16 cellular contexts compared by ENCODE assay signal in the genomic region with DNA sequence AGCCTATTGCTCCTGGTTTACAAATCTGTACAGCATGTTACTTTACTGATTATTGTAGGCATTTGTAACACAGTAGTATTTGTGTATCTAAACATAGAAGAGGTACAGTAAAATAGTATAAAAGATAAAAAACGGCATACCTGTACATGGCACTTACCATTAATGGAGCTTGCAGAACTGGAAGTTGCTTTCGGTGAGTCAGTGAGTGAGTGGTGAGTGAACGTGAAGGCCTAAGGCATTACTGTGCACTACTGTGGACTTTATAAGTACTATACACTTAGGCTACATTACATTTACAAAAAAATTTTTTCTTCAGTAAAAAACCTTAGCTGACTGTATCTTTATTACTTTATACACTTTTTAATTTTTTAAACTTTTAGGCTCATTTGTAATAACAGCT.
"Had no signal": no experiment of that assay in that cellular context is flagged by ENCODE, and none has a peak within 500 bp of the region (broad histone marks: within the 10 kb centered on the region; RNA-seq: fewer than 3 reads in every experiment).

No MANE protein-coding gene starts in this region.

- H3K36me3 ChIP-seq: brain microvascular endothelial cell had no signal

- FAIRE-seq: endothelial cell of umbilical vein had no signal

- ATAC-seq: activated CD8-positive, alpha-beta T cell treated with anti-CD3 and anti-CD28 coated beads for 36 hours; stimulated activated memory B cell treated with anti-CD40 and anti-IgM and Interleukin-4, amounts not matched to agents 10 μg/mL and 1 μg/mL and 100 μg/mL, for 72 hours; WTC11 had no signal

- DNase-seq: activated CD4-positive, alpha-beta T cell treated with anti-CD3 and anti-CD28 coated beads for 4 hours; activated CD8-positive, alpha-beta memory T cell treated with anti-CD3 and anti-CD28 coated beads, Interleukin-2, amount 50 U/mL, for 4 hours; activated CD8-positive, alpha-beta T cell treated with anti-CD3 and anti-CD28 coated beads for 36 hours; activated gamma-delta T cell; activated T-cell treated with anti-CD3 and anti-CD28 coated beads, Interleukin-2, amount 50 U/mL, for 48 hours; amniotic stem cell; brain microvascular endothelial cell; cerebellar nuclear complex; effector CD8-positive, alpha-beta T cell; nucleus accumbens; posterior cingulate gyrus; stimulated activated CD4-positive, alpha-beta T cell treated with anti-CD3 and anti-CD28 coated beads, Interleukin-2, amount 100 ng/mL, for 48 hours; T-helper 2 cell had no signal

- H3K27me3 ChIP-seq: brain microvascular endothelial cell had no signal

- H3K27ac ChIP-seq: brain microvascular endothelial cell had no signal
